Comparison of ENCODE assay signal across 10 cellular contexts in genomic region chr10:122164815-122165491, GRCh38.
DNase-seq lines count a peak whose midpoint lies in the region; ATAC-seq, FAIRE-seq and TF ChIP-seq lines count a peak whose summit lies in the region.
"Had no signal": no experiment of that assay in that cellular context is flagged by ENCODE, and none has a peak within 500 bp of the region (broad histone marks: within the 10 kb centered on the region; RNA-seq: fewer than 3 reads in every experiment).

No MANE protein-coding gene starts in this region.

- H3T11ph ChIP-seq in H9 (ENCODE audit: low read length): no peak overlapping the region

- H4K5ac ChIP-seq in H9 (ENCODE audit: insufficient read length, low read depth, low read length): no peak overlapping the region

- no CpG with 5 or more reads among the region's 17 CpGs for WGBS in H9 (ENCODE audit: extremely low coverage, insufficient read length, low lambda C conversion rate)
- no CpG with 5 or more reads among the region's 17 CpGs for WGBS in trophoblast cell (ENCODE audit: extremely low coverage, insufficient coverage, insufficient read length)

- H3K14ac ChIP-seq in H9 (ENCODE audit: insufficient read depth, low read length): no peak overlapping the region; the same call in 1 of the 2 replicates
- no peak overlapping the region for H3K14ac ChIP-seq in trophoblast cell (ENCODE audit: low read length)

- intact Hi-C loops in CD14-positive monocyte (cut with micrococcal nuclease): no loop called here

- H2AK5ac ChIP-seq in H9 (ENCODE audit: insufficient read length, low read length): no peak overlapping the region
- H2AK5ac ChIP-seq in trophoblast cell (ENCODE audit: low read length): no peak overlapping the region

- H2BK120ac ChIP-seq in H9 (ENCODE audit: low read depth, low read length, poor library complexity, severe bottlenecking) (no peak overlapping the region), trophoblast cell (ENCODE audit: insufficient read depth, low read length, poor library complexity) (no peak overlapping the region)

- no peak overlapping the region for H4K12ac ChIP-seq in trophoblast cell (ENCODE audit: low read depth, low read length)

- H3K9me3 ChIP-seq in H9 (ENCODE audit: control insufficient read depth, low read depth, low read length) (no peaks in the 10 kb centered on the region), iPS-18c (ENCODE audit: control insufficient read depth, insufficient read depth, low read length) (no peaks in the 10 kb centered on the region), trophoblast cell (ENCODE audit: insufficient read depth, low read depth, low read length) (no peaks in the 10 kb centered on the region)

- H3K4me1 Mint-ChIP-seq in H9: peaks cover 70 to 73% of the 10 kb centered on the region in 2 experiments
- no peaks in the 10 kb centered on the region for H3K4me1 Mint-ChIP-seq in CD14-positive monocyte

- H2AFZ ChIP-seq in H9 (ENCODE audit: low read length) (no peak overlapping the region), trophoblast cell (ENCODE audit: insufficient read depth, low read length, poor library complexity) (no peak overlapping the region)

- peak overlapping the region in 2 of 3 experiments; percentile 62 to 92; a peak in 3 of 7 replicates for H3K27ac Mint-ChIP-seq in H9
- peak overlapping the region in 1 of 7 donors; percentile 7 for H3K27ac Mint-ChIP-seq in CD14-positive monocyte

- ATAC-seq in HG03045 (IDR thresholded peaks at IDR 0.05; ENCODE audit: unreplicated experiment): no peak

- H3K27ac ChIP-seq in H9 (ENCODE audit: insufficient read length, low read depth, low read length): no peak overlapping the region
- no peak overlapping the region for H3K27ac ChIP-seq in trophoblast cell (ENCODE audit: low read depth, low read length)

- H3K23me2 ChIP-seq in H9 (ENCODE audit: insufficient read length, low read depth, low read length, poor library complexity, severe bottlenecking): peaks cover 16% of the 10 kb centered on the region

- H3K4me2 ChIP-seq in H9 (ENCODE audit: insufficient read depth, insufficient read length, low read length) (peak overlapping the region; percentile 97), trophoblast cell (ENCODE audit: low read length) (no peak overlapping the region)

- no peak overlapping the region for H2BK20ac ChIP-seq in H9 (ENCODE audit: low read depth, low read length, poor library complexity, severe bottlenecking)

- no peaks in the 10 kb centered on the region for H3K79me1 ChIP-seq in H9 (ENCODE audit: insufficient read depth, low read depth, low read length, poor library complexity, severe bottlenecking)
- no peaks in the 10 kb centered on the region for H3K79me1 ChIP-seq in trophoblast cell (ENCODE audit: low read length)

- no peak overlapping the region for H4K91ac ChIP-seq in H9 (ENCODE audit: insufficient read length, low read depth, low read length)
- H4K91ac ChIP-seq in trophoblast cell (ENCODE audit: low read depth, low read length): no peak overlapping the region

- H3K56ac ChIP-seq in H9 (ENCODE audit: insufficient read length, low read depth, low read length): no peak overlapping the region

- H4K20me1 ChIP-seq in H9 (ENCODE audit: control insufficient read depth, insufficient read depth, insufficient read length): no peaks in the 10 kb centered on the region

- H3K4me3 ChIP-seq in iPS-18c (ENCODE audit: insufficient read depth, low read depth, low read length): peak overlapping the region; percentile 85
- no peak overlapping the region for H3K4me3 ChIP-seq in trophoblast cell (ENCODE audit: low read depth, low read length)

- H2BK12ac ChIP-seq in H9 (ENCODE audit: insufficient read length, low read depth, low read length): no peak overlapping the region
- no peak overlapping the region for H2BK12ac ChIP-seq in trophoblast cell (ENCODE audit: low read length)

- H3K4me1 ChIP-seq in H9 (ENCODE audit: insufficient read depth, low read length) (peaks cover 8% of the 10 kb centered on the region; the same call in 1 of the 2 replicates), trophoblast cell (ENCODE audit: control insufficient read depth in 1 of 2, insufficient read depth in 2 of 2, low read length in 2 of 2) (peaks cover 6 to 16% of the 10 kb centered on the region in 2 experiments)

- H2BK5ac ChIP-seq in H9 (ENCODE audit: insufficient read length, low read length) (no peak overlapping the region), trophoblast cell (ENCODE audit: low read depth, low read length, poor library complexity) (no peak overlapping the region)

- H3K4ac ChIP-seq in H9 (ENCODE audit: low read depth, low read length) (no peak overlapping the region; the same call in 1 of the 2 replicates), trophoblast cell (ENCODE audit: low read depth, low read length) (no peak overlapping the region)

- H3K23ac ChIP-seq in H9 (ENCODE audit: insufficient read length, low read depth, low read length) (no peak overlapping the region), trophoblast cell (ENCODE audit: low read length) (peak overlapping the region; percentile 63)

- H3K27me3 Mint-ChIP-seq in H9 (ENCODE audit: low read depth) (peaks cover 9% of the 10 kb centered on the region), CD14-positive monocyte (ENCODE audit: low read depth in 3 of 3) (peaks cover 64 to 71% (median 70%) of the 10 kb centered on the region in 3 donors)

- H3K9me3 Mint-ChIP-seq in H9 (no peaks in the 10 kb centered on the region; a peak in 2 of 5 replicates), CD14-positive monocyte (peaks cover 0 to 14% (median 0%) of the 10 kb centered on the region in 7 donors)

- no peak overlapping the region for H4K8ac ChIP-seq in H9 (replicated peaks; ENCODE audit: insufficient read length, low read depth, low read length)
- no peak overlapping the region for H4K8ac ChIP-seq in trophoblast cell (ENCODE audit: low read depth, low read length)

- H3K36me3 ChIP-seq in trophoblast cell (ENCODE audit: control insufficient read depth in 1 of 2, insufficient read depth in 2 of 2, low read length in 2 of 2): no peaks in the 10 kb centered on the region

- no peak overlapping the region for H2BK15ac ChIP-seq in H9 (ENCODE audit: low read depth, low read length)

- TF ChIP-seq CTCF in H9 (conservative IDR thresholded peaks at IDR 0.05): no peak
- no peak for TF ChIP-seq CTCF in CD14-positive monocyte (IDR thresholded peaks at IDR 0.05)

- H3K27me3 ChIP-seq in H9 (ENCODE audit: insufficient read depth, low read length) (no peaks in the 10 kb centered on the region; the same call in 1 of the 2 replicates), trophoblast cell (ENCODE audit: insufficient read depth, low read length) (peaks cover 17% of the 10 kb centered on the region)

- H3K9ac ChIP-seq in H9 (ENCODE audit: extremely low read depth, insufficient read length, low read length): peak overlapping the region; percentile 82
- no peak overlapping the region for H3K9ac ChIP-seq in trophoblast cell (ENCODE audit: low read length)

- H3K4me3 Mint-ChIP-seq in H9: peak overlapping the region; percentile 87 to 89
- H3K4me3 Mint-ChIP-seq in CD14-positive monocyte: peak overlapping the region in 1 of 2 donors; percentile 53

- peaks cover 0 to 16% (median 15%) of the 10 kb centered on the region in 3 experiments; a peak in 6 of 7 replicates for H3K36me3 Mint-ChIP-seq in H9 (ENCODE audit: insufficient read depth in 1 of 3, low read depth in 3 of 3)
- H3K36me3 Mint-ChIP-seq in CD14-positive monocyte: no peaks in the 10 kb centered on the region

- H3K79me2 ChIP-seq in H9 (ENCODE audit: insufficient read depth, low read length) (peaks cover 25% of the 10 kb centered on the region; the same call in 1 of the 2 replicates), trophoblast cell (ENCODE audit: control insufficient read depth, insufficient read depth, low read length, poor library complexity) (no peaks in the 10 kb centered on the region)

- no peak for FAIRE-seq in GM19239 (lab: Jason Lieb, UNC)

- H3K18ac ChIP-seq in H9 (ENCODE audit: insufficient read length, low read depth, low read length): peak overlapping the region; percentile 98
- no peak overlapping the region for H3K18ac ChIP-seq in trophoblast cell (ENCODE audit: low read length)

- DNase-seq in H9 (no peak), NCI-H69 (lab: John Stamatoyannopoulos, UW) (peak; percentile 65), trophoblast cell (no peak), GM19239 (ENCODE audit: insufficient read length, low spot score) (no peak), CD14-positive monocyte (ENCODE audit: low spot score) (no peak), putamen (ENCODE audit: low spot score) (no peak)
- DNase-seq: left ventricle myocardium superior; stimulated activated naive CD4-positive, alpha-beta T cell treated with Interleukin-2 at 50 U/mL for 16 hours had no signal
